In genomic region chr1:34681481-34682451, GRCh38 we compare ENCODE assay signal across 8 cellular contexts.
A peak's percentile ranks its signal among the peaks of the same experiment; 100 is the strongest.
DNase-seq lines count a peak whose midpoint lies in the region; ATAC-seq, FAIRE-seq and TF ChIP-seq lines count a peak whose summit lies in the region.

No MANE protein-coding gene starts in this region.

- no peak overlapping the region for H3K4me3 ChIP-seq in K562

- no peaks in the 10 kb centered on the region for H3K27me3 ChIP-seq in K562 (ENCODE audit: control insufficient read depth in 2 of 2, insufficient read depth in 2 of 2, low read length in 2 of 2)

- no peaks in the 10 kb centered on the region for H4K20me1 ChIP-seq in K562 (replicated peaks; ENCODE audit: control insufficient read depth, insufficient read depth, low read length)

- peak; percentile 95 for ATAC-seq in K562
- ATAC-seq in GM21515 (IDR thresholded peaks at IDR 0.05; ENCODE audit: unreplicated experiment): no peak

- H3K9ac ChIP-seq in K562 (ENCODE audit: insufficient read depth in 1 of 2, low read depth in 2 of 2, low read length in 2 of 2): no peak overlapping the region

- no peak overlapping the region for H3K4me2 ChIP-seq in K562 (ENCODE audit: insufficient read depth, low read length)

- no peak for TF ChIP-seq POLR2A in K562 (conservative IDR thresholded peaks at IDR 0.05)

- FAIRE-seq in K562 (lab: Jason Lieb, UNC): peak; percentile 89

- H3K79me2 ChIP-seq in K562 (ENCODE audit: control insufficient read depth, insufficient read depth, low read length): no peaks in the 10 kb centered on the region

- TF ChIP-seq RAD21 in K562 (CRISPR knock-in tag; conservative IDR thresholded peaks at IDR 0.05 in 1 of 2, IDR thresholded peaks at IDR 0.05 in 1 of 2): peak; percentile 76

- no peaks in the 10 kb centered on the region for H3K4me1 ChIP-seq in K562 (replicated peaks in 1 of 2; ENCODE audit: control insufficient read depth in 2 of 2, insufficient read depth in 2 of 2, low read length in 2 of 2)

- CTCF ChIA-PET in RWPE1 (lab: Yijun Ruan, JAX) (interaction anchor here (0.5 to 0.7 kb wide), 4 partner anchors 8 to 978 kb away, joined by 3 to 4 read pairs (median 3); no protein-coding TSS in a partner anchor), K562 (lab: Yijun Ruan, JAX; ENCODE audit: low intra/inter-chr PET ratio) (interaction anchor here (0.6 to 1.3 kb wide), 3 partner anchors 222 to 1443 kb away, joined by 3 to 5 read pairs (median 4); no protein-coding TSS in a partner anchor)

- H3K9me3 ChIP-seq in K562 (replicated peaks; ENCODE audit: control insufficient read depth, insufficient read depth, low read depth, low read length): no peaks in the 10 kb centered on the region

- TF ChIP-seq EP300 in K562 (IDR thresholded peaks at IDR 0.05; ENCODE audit: low read length): no peak

- no TSS peak for BruUV-seq in K562 (replicated peaks; lab: Mats Ljungman, UMichigan)

- H2AFZ ChIP-seq in K562 (ENCODE audit: low read depth, low read length): no peak overlapping the region

- intact Hi-C loops in K562 (cut with micrococcal nuclease): loop anchor here (5.0 kb wide), 1 partner anchor 219 kb away; no protein-coding TSS in a partner anchor

- in situ Hi-C loops in K562 (cut with MboI): no loop called here

- WGBS in K562 (ENCODE audit: insufficient coverage, low coverage, missing lambda C conversion rate): 0% methylated on average over 2 of the region's 2 CpGs

- no peaks in the 10 kb centered on the region for H3K36me3 ChIP-seq in K562 (ENCODE audit: control insufficient read depth, insufficient read depth, low read length)

- peak; percentile 84 for TF ChIP-seq CTCF in RWPE1 (conservative IDR thresholded peaks at IDR 0.05; ENCODE audit: low read depth)
- peak; percentile 75 to 84 (median 79) for TF ChIP-seq CTCF in K562 (IDR thresholded peaks at IDR 0.05 in 2 of 3, conservative IDR thresholded peaks at IDR 0.05 in 1 of 3; ENCODE audit: insufficient read depth in 2 of 3, low read depth in 1 of 3, low read length in 3 of 3)

- DNase-seq in DMS79 treated with DMSO at 0.1 percent for 48 hours (lab: John Stamatoyannopoulos, UW) (peak; percentile 95), HS-5 (ENCODE audit: low read depth) (peak; percentile 8), RWPE1 (ENCODE audit: low spot score) (peak; percentile 65), K562 (ENCODE audit: extremely low read depth in 1 of 4, low spot score in 3 of 4) (peak; percentile 63 to 82 (median 74)), kidney tubule cell (ENCODE audit: low spot score) (peak; percentile 51), amniotic stem cell (lab: John Stamatoyannopoulos, UW) (no peak)
- DNase-seq in stimulated activated CD4-positive, alpha-beta T cell treated with anti-CD3 and anti-CD28 coated beads, Interleukin-4, amount 100 ng/mL, for 48 hours (ENCODE audit: low read depth in 2 of 2): peak; percentile 9 to 46

- POLR2A ChIA-PET in RWPE1 (lab: Yijun Ruan, JAX; ENCODE audit: low non-redundant PET): no interaction called here
- POLR2A ChIA-PET in K562 (lab: Yijun Ruan, JAX): no interaction called here

- no peaks in the 10 kb centered on the region for H3K9me1 ChIP-seq in K562 (ENCODE audit: control insufficient read depth, insufficient read depth, low read length)

- H3K27ac ChIP-seq in RWPE1 (no peak overlapping the region), K562 (ENCODE audit: extremely low read depth, low read depth, low read length) (no peak overlapping the region)

TF ChIP-seq in K562, 482 proteins besides CTCF, POLR2A, EP300 and RAD21:
- TF ChIP-seq, protein P1, sequence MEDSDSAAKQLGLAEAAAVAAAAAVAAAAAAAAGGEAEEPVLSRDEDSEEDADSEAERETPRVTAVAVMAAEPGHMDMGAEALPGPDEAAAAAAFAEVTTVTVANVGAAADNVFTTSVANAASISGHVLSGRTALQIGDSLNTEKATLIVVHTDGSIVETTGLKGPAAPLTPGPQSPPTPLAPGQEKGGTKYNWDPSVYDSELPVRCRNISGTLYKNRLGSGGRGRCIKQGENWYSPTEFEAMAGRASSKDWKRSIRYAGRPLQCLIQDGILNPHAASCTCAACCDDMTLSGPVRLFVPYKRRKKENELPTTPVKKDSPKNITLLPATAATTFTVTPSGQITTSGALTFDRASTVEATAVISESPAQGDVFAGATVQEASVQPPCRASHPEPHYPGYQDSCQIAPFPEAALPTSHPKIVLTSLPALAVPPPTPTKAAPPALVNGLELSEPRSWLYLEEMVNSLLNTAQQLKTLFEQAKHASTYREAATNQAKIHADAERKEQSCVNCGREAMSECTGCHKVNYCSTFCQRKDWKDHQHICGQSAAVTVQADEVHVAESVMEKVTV (CRISPR knock-in tag; IDR thresholded peaks at IDR 0.05): peak; percentile 46; the same call in 1 of the 2 replicates
- peak; percentile 71 for TF ChIP-seq CEBPB (tag; IDR thresholded peaks at IDR 0.05)
- no peak for TF ChIP-seq CEBPG (CRISPR knock-in tag; IDR thresholded peaks at IDR 0.05)
- TF ChIP-seq CEBPG (tag; conservative IDR thresholded peaks at IDR 0.05 in 1 of 2, IDR thresholded peaks at IDR 0.05 in 1 of 2): peak in 1 of 2 experiments; percentile 73; a peak in 2 of 4 replicates
- no peak for TF ChIP-seq CHD1 (IDR thresholded peaks at IDR 0.05; ENCODE audit: low read length)
- peak; percentile 40; the same call in 1 of the 2 replicates for TF ChIP-seq SMC3 (conservative IDR thresholded peaks at IDR 0.05; ENCODE audit: insufficient read depth, low read depth, low read length)
